In the genomic region with DNA sequence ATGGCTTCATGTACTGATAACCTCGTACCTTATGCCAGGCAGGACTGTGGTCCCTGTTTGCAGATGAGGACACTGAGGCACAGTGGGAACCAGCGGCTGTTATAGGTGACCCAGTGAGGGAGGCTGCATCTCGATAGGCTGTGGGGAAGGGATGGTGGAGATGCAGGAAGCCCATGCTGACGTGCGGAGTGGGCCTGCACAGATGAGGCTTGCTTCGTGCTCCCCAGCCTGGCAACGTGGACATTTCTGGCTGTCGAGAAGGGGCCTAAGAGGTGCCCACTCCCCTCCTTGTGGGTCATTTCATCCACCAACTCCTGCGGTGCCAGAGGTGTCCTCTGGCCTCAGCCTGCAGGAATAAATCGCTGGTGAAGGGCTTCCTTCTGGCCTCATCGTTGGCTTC, we compare ENCODE assay signal across 26 cellular contexts. TPM values are rescaled to one million over a fixed set of nuclear protein-coding genes. Genes with fewer than 3 reads are reported as not detected.
DNase-seq lines count a peak whose midpoint lies in the region; ATAC-seq, FAIRE-seq and TF ChIP-seq lines count a peak whose summit lies in the region.
"Had no signal": no experiment of that assay in that cellular context is flagged by ENCODE, and none has a peak within 500 bp of the region (broad histone marks: within the 10 kb centered on the region; RNA-seq: fewer than 3 reads in every experiment).

No MANE protein-coding gene starts in this region.

- H3K9me3 Mint-ChIP-seq in chondrocyte (ENCODE audit: low read depth) = no peaks in the 10 kb centered on the region
- H3K9me3 Mint-ChIP-seq: CD4-positive, alpha-beta memory T cell; CD4-positive, CD25-positive, alpha-beta regulatory T cell; CD8-positive, alpha-beta memory T cell had no signal

- H3K9me3 ChIP-seq in HepG2 (ENCODE audit: low read length) (no peaks in the 10 kb centered on the region), sigmoid colon (no peaks in the 10 kb centered on the region)
- H3K9me3 ChIP-seq: BE2C, BLaER1 had no signal

- H3K4me1 Mint-ChIP-seq in chondrocyte (ENCODE audit: low read depth) = peaks cover 29% of the 10 kb centered on the region

- peaks cover 25% of the 10 kb centered on the region for H3K4me1 ChIP-seq in HepG2 (ENCODE audit: insufficient read depth, low read length)
- peaks cover 0 to 2% (median 0%) of the 10 kb centered on the region in 4 donors for H3K4me1 ChIP-seq in sigmoid colon
- H3K4me1 ChIP-seq: BLaER1 had no signal

- no peak overlapping the region for H2AFZ ChIP-seq in HepG2 (ENCODE audit: low read length)

- H3K36me3 ChIP-seq in HepG2 (replicated peaks in 1 of 2; ENCODE audit: control insufficient read depth in 1 of 2, insufficient read depth in 2 of 2, low read length in 2 of 2) (no peaks in the 10 kb centered on the region), sigmoid colon (no peaks in the 10 kb centered on the region)
- H3K36me3 ChIP-seq: BE2C, BLaER1 had no signal

- in situ Hi-C loops in HepG2 (cut with HindIII; ENCODE audit: extremely low pct_ligation_motif_present, low pct_unique_long_range_greater_than_20kb) = no loop called here

- H3K4me3 Mint-ChIP-seq in chondrocyte (ENCODE audit: unreplicated experiment) = no peak overlapping the region
- H3K4me3 Mint-ChIP-seq: CD14-positive monocyte; CD4-positive, alpha-beta memory T cell; CD4-positive, CD25-positive, alpha-beta regulatory T cell; CD8-positive, alpha-beta memory T cell had no signal

- intact Hi-C loops in HepG2 (cut with micrococcal nuclease; ENCODE audit: unreplicated experiment) (no loop called here), sigmoid colon (cut with DNase I) (no loop called here)

- H3K79me2 ChIP-seq in HepG2 (ENCODE audit: insufficient read depth, low read length) = no peaks in the 10 kb centered on the region

- H3K36me3 Mint-ChIP-seq in chondrocyte (ENCODE audit: low read depth) = peaks cover 2% of the 10 kb centered on the region

- POLR2A ChIA-PET in HepG2 (lab: Yijun Ruan, JAX) = no interaction called here

- no peak overlapping the region for H3K4me3 ChIP-seq in HepG2 (replicated peaks in 1 of 3; ENCODE audit: insufficient read depth in 1 of 3, low read depth in 2 of 3, low read length in 3 of 3)
- no peak overlapping the region for H3K4me3 ChIP-seq in sigmoid colon
- H3K4me3 ChIP-seq: BLaER1, GM12878 had no signal

- FAIRE-seq in HepG2 (lab: Jason Lieb, UNC) = no peak
- FAIRE-seq: GM12878, GM12892, GM18507 had no signal

- TF ChIP-seq POLR2A in HepG2 (IDR thresholded peaks at IDR 0.05; ENCODE audit: insufficient read depth in 1 of 2, low read depth in 2 of 2, low read length in 2 of 2) (no peak), sigmoid colon (IDR thresholded peaks at IDR 0.05) (no peak)

- ATAC-seq in HepG2 = no peak
- ATAC-seq in HG02759 (IDR thresholded peaks at IDR 0.05; ENCODE audit: unreplicated experiment) = no peak
- ATAC-seq: GM12878 had no signal

- H3K27me3 Mint-ChIP-seq in chondrocyte (ENCODE audit: low read depth) = no peaks in the 10 kb centered on the region
- H3K27me3 Mint-ChIP-seq: CD4-positive, alpha-beta memory T cell; CD4-positive, CD25-positive, alpha-beta regulatory T cell; CD8-positive, alpha-beta memory T cell had no signal

- no peak for TF ChIP-seq CTCF in HepG2 (CRISPR knock-in tag; IDR thresholded peaks at IDR 0.05)
- no peak for TF ChIP-seq CTCF in sigmoid colon (IDR thresholded peaks at IDR 0.05)
- TF ChIP-seq CTCF in chondrocyte (IDR thresholded peaks at IDR 0.05) = no peak

- TF ChIP-seq EP300 in HepG2 (IDR thresholded peaks at IDR 0.05; ENCODE audit: low read depth in 2 of 2, low read length in 2 of 2) = no peak
- no peak for TF ChIP-seq EP300 in HepG2 (CRISPR knock-in tag; IDR thresholded peaks at IDR 0.05; ENCODE audit: borderline replicate concordance)
- TF ChIP-seq EP300 in sigmoid colon (IDR thresholded peaks at IDR 0.05) = no peak

- 89% methylated on average over 5 of the region's 11 CpGs for WGBS in HepG2 (ENCODE audit: low lambda C conversion rate)
- 95 to 96% methylated on average over 11 of the region's 11 CpGs for WGBS in sigmoid colon, 2 donors

- H3K4me2 ChIP-seq in HepG2 (ENCODE audit: low read depth, low read length) = no peak overlapping the region
- H3K4me2 ChIP-seq: BLaER1 had no signal

- no peak overlapping the region for H3K9ac ChIP-seq in HepG2 (ENCODE audit: insufficient read depth, low read depth, low read length)
- H3K9ac ChIP-seq: BLaER1 had no signal

- no peaks in the 10 kb centered on the region for H4K20me1 ChIP-seq in HepG2 (ENCODE audit: insufficient read depth, low read length)

- DNase-seq in HepG2 (ENCODE audit: low spot score) = no peak
- DNase-seq in mesenteric fat pad (ENCODE audit: low spot score) = peak; percentile 69
- peak; percentile 25 for DNase-seq in sigmoid colon
- DNase-seq in NCI-H82 treated with DMSO at 0.1 percent for 48 hours (lab: John Stamatoyannopoulos, UW; ENCODE audit: unreplicated experiment) = no peak
- no peak for DNase-seq in chondrocyte (ENCODE audit: low spot score)
- DNase-seq: 8988T; ACHN; BE2C; C1 segment of cervical spinal cord; CD4-positive, alpha-beta memory T cell; CD4-positive, CD25-positive, alpha-beta regulatory T cell; CD8-positive, alpha-beta memory T cell; COR-L47; DMS 273 treated with DMSO at 0.1 percent for 48 hours; DMS153; DMS53; DMS79; DND-41; EL; GDM1 had no signal

- no peak overlapping the region for H3K27ac Mint-ChIP-seq in chondrocyte (ENCODE audit: unreplicated experiment)
- H3K27ac Mint-ChIP-seq: CD4-positive, CD25-positive, alpha-beta regulatory T cell had no signal

- TF ChIP-seq RAD21 in HepG2 (CRISPR knock-in tag; IDR thresholded peaks at IDR 0.05) = no peak

- H3K27me3 ChIP-seq in HepG2 (ENCODE audit: control insufficient read depth in 1 of 2, insufficient read depth in 2 of 2, low read length in 2 of 2) = no peaks in the 10 kb centered on the region
- H3K27me3 ChIP-seq in sigmoid colon = no peaks in the 10 kb centered on the region
- H3K27me3 ChIP-seq: BE2C, BLaER1 had no signal

- no TSS peak for BruUV-seq in HepG2 (replicated peaks; lab: Mats Ljungman, UMichigan)

- CTCF ChIA-PET in HepG2 (lab: Yijun Ruan, JAX; ENCODE audit: low intra/inter-chr PET ratio, low total read pairs) = no interaction called here

- H3K27ac ChIP-seq in HepG2 (ENCODE audit: extremely low read length, insufficient read depth, low read length) (no peak overlapping the region), sigmoid colon (no peak overlapping the region)
- H3K27ac ChIP-seq: BLaER1 had no signal

TF ChIP-seq in HepG2, 621 proteins besides CTCF, POLR2A, EP300 and RAD21:
- TF ChIP-seq ZNF354B (CRISPR knock-in tag; IDR thresholded peaks at IDR 0.05) (no peak), ZNF629 (CRISPR knock-in tag; conservative IDR thresholded peaks at IDR 0.05) (peak; percentile 37; the same call in 1 of the 2 replicates)

RNA-seq across cellular contexts. Expression of a gene that starts 54.3 kb away (rescaled TPM):
- total RNA-seq in HepG2 (2016; rRNA removed; fragmentation: Illumina TruSeq; extraction: Trizol) (4.2 and 4.6 TPM in 2 replicates), mesenteric fat pad (8.7 TPM), sigmoid colon (10 to 100 TPM in 3 of 4 donors, 1 to 10 TPM in 1; 8.7 to 21.0 (median 11.5) TPM), chondrocyte (11.4 to 15.7 TPM (median 14.5 TPM) in 3 replicates)
- 4.4 and 4.8 TPM in 2 replicates for total RNA-seq in HepG2 (2016; cell fraction: cytosol; rRNA removed; fragmentation: Illumina TruSeq; extraction: Trizol; ENCODE audit: low read depth)
- 3.9 and 4.2 TPM in 2 replicates for total RNA-seq in HepG2 (2016; cell fraction: insoluble cytoplasmic fraction; rRNA removed; fragmentation: Illumina TruSeq; extraction: Trizol)
- 3.5 and 3.9 TPM in 2 replicates for total RNA-seq in HepG2 (2016; cell fraction: membrane; rRNA removed; fragmentation: Illumina TruSeq; extraction: Trizol)
- 2.5 and 2.6 TPM in 2 replicates for total RNA-seq in HepG2 (2016; cell fraction: nucleus; rRNA removed; fragmentation: Illumina TruSeq; extraction: Trizol)
- polyA plus RNA-seq in HepG2 (2011; rRNA removed) (2.4 and 2.7 TPM in 2 replicates), sigmoid colon (1 to 10 TPM; 6.9 to 9.6 (median 7.3) TPM)
- polyA plus RNA-seq in HepG2 (2011; cell fraction: cytosol; rRNA removed) = 1.7 and 2.6 TPM in 2 replicates
- polyA plus RNA-seq in HepG2 (2011; cell fraction: nucleus; rRNA removed) = 2.3 and 2.6 TPM in 2 replicates
- polyA plus RNA-seq in HepG2 (2012) = 1.7 TPM in 2 replicates
- 1.4 and 2.7 TPM in 2 replicates for polyA plus RNA-seq in HepG2 (2016; cell fraction: cytosol; fragmentation: Illumina TruSeq; extraction: Trizol; ENCODE audit: low read depth)
- polyA plus RNA-seq in HepG2 (2016; cell fraction: insoluble cytoplasmic fraction; fragmentation: Illumina TruSeq; extraction: Trizol; ENCODE audit: low read depth) = 4.5 and 5.6 TPM in 2 replicates
- polyA plus RNA-seq in HepG2 (2016; cell fraction: membrane; fragmentation: Illumina TruSeq; extraction: Trizol; ENCODE audit: low read depth) = 1.9 and 2.2 TPM in 2 replicates
- polyA plus RNA-seq in HepG2 (2016; cell fraction: nucleus; fragmentation: Illumina TruSeq; extraction: Trizol; ENCODE audit: insufficient read depth, low read depth) = 3.1 and 4.3 TPM in 2 replicates
- 6.6 and 21.3 TPM in 2 replicates for polyA minus RNA-seq in HepG2 (2011; rRNA and poly(A)+ RNA removed; ENCODE audit: low replicate concordance)
- 2.1 and 2.2 TPM in 2 replicates for polyA minus RNA-seq in HepG2 (2011; cell fraction: cytosol; rRNA and poly(A)+ RNA removed)
- polyA minus RNA-seq in HepG2 (2011; cell fraction: nucleus; rRNA and poly(A)+ RNA removed) = 3.7 and 5.2 TPM in 2 replicates

Comparison
In these comparisons a context has a peak if more than half of its experiments do, and no peak if none do; other contexts are left out.
1. DNase-seq: peak in mesenteric fat pad (single experiment) and sigmoid colon (single experiment); none in HepG2 (single experiment), NCI-H82 treated with DMSO at 0.1 percent for 48 hours (single experiment) and chondrocyte (single experiment).